ENCODE assay signal across 23 cellular contexts in the genomic region with DNA sequence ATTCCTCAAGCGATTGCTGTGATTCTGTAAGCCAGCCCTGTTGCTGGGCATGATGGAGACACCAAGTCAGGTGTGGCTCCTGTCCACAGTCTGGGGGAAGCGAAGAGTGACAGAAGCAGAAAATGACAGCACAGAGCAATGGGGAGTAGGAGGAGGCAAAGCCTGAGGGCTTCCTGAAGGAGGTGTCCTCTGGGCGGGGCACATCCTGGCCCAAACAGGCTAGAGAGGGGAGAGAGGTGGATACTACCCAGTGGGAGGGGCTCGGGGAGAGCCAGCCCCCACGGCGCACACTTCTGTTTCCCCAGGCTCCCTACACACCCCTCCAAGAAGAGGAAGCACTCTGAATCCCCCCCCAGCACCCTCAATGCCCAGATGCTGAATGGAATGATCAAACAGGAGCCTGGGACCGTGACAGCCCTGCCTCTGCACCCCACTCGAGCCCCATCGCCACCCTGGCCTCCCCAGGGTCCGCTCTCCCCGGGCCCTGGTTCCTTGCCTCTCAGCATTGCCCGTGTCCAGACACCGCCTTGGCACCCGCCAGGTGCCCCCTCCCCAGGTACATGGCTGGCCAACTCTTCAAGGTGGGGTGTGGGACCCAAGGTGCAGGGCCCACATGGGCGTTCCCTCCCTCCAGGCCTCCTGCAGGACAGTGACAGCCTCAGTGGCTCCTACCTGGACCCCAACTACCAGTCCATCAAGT. TPM values are rescaled to one million over a fixed set of nuclear protein-coding genes. Genes with fewer than 3 reads are reported as not detected.
DNase-seq lines count a peak whose midpoint lies in the region; ATAC-seq and TF ChIP-seq lines count a peak whose summit lies in the region.
"Had no signal": no experiment of that assay in that cellular context is flagged by ENCODE, and none has a peak within 500 bp of the region (broad histone marks: within the 10 kb centered on the region; RNA-seq: fewer than 3 reads in every experiment).

No MANE protein-coding gene starts in this region.

- no peaks in the 10 kb centered on the region for H3K4me1 ChIP-seq in esophagus squamous epithelium
- H3K4me1 ChIP-seq: parathyroid adenoma, sigmoid colon had no signal

- 75 to 79% methylated on average over 6 to 10 of the region's 15 CpGs for WGBS in esophagus squamous epithelium, 2 donors

- no peak for DNase-seq in activated naive CD4-positive, alpha-beta T cell treated with anti-CD3 and anti-CD28 coated beads, Interleukin-2, amount 10 ng/mL, durations not matched to agents 7 days and 5 days
- no peak for DNase-seq in activated naive CD4-positive, alpha-beta T cell (lab: John Stamatoyannopoulos, UW)
- DNase-seq in T-helper 17 cell (no peak), substantia nigra (lab: John Stamatoyannopoulos, UW) (no peak), esophagus squamous epithelium (lab: John Stamatoyannopoulos, UW) (no peak), osteocyte (ENCODE audit: extremely low spot score, unreplicated experiment) (no peak)
- DNase-seq: activated naive CD8-positive, alpha-beta T cell treated with anti-CD3 and anti-CD28 coated beads for 36 hours; effector memory CD8-positive, alpha-beta T cell; GOT3; kidney glomerular epithelial cell; NCI-H2171 treated with DMSO at 0.1 percent for 48 hours; NCI-H69; sigmoid colon; stimulated activated CD4-positive, alpha-beta T cell treated with anti-CD3 and anti-CD28 coated beads, Interleukin-15, amount 100 ng/mL, for 24 hours had no signal

- H3K36me3 ChIP-seq in esophagus squamous epithelium = no peaks in the 10 kb centered on the region
- H3K36me3 ChIP-seq: BLaER1, esophagus muscularis mucosa, gastroesophageal sphincter, sigmoid colon had no signal

- no peaks in the 10 kb centered on the region for H3K9me3 ChIP-seq in T-helper 17 cell (ENCODE audit: control insufficient read depth, low read length, poor library complexity, severe bottlenecking)
- H3K9me3 ChIP-seq in esophagus squamous epithelium = no peaks in the 10 kb centered on the region
- H3K9me3 ChIP-seq: BLaER1, esophagus muscularis mucosa, gastroesophageal sphincter, sigmoid colon had no signal

- H3K4me3 ChIP-seq in esophagus squamous epithelium = no peak overlapping the region
- H3K4me3 ChIP-seq: BLaER1, esophagus muscularis mucosa, gastroesophageal sphincter, sigmoid colon had no signal

- H3K27me3 ChIP-seq in layer of hippocampus (ENCODE audit: control insufficient read depth, insufficient read depth, low read length) (no peaks in the 10 kb centered on the region), esophagus squamous epithelium (peaks cover 0 to 10% (median 0%) of the 10 kb centered on the region in 4 donors)
- H3K27me3 ChIP-seq: BLaER1, esophagus muscularis mucosa, gastroesophageal sphincter had no signal

- peak overlapping the region; percentile 30 for H3K27ac Mint-ChIP-seq in activated naive CD4-positive, alpha-beta T cell treated with anti-CD3 and anti-CD28 coated beads, Interleukin-2, amount 10 ng/mL, durations not matched to agents 7 days and 5 days
- peak overlapping the region; percentile 67 for H3K27ac Mint-ChIP-seq in T-helper 17 cell
- H3K27ac Mint-ChIP-seq in osteocyte (ENCODE audit: unreplicated experiment) = no peak overlapping the region
- H3K27ac Mint-ChIP-seq: activated naive CD8-positive, alpha-beta T cell treated with anti-CD3 and anti-CD28 coated beads for 36 hours had no signal

- intact Hi-C loops in esophagus squamous epithelium (cut with DNase I) = no loop called here

- CTCF ChIA-PET in activated naive CD4-positive, alpha-beta T cell treated with anti-CD3 and anti-CD28 coated beads, Interleukin-2, amount 10 ng/mL, durations not matched to agents 7 days and 5 days (lab: Charles Lee) = no interaction called here

- ATAC-seq in T-helper 17 cell (no peak), HG02970 (IDR thresholded peaks at IDR 0.05; ENCODE audit: low FRiP score, unreplicated experiment) (no peak)
- ATAC-seq: effector memory CD8-positive, alpha-beta T cell; gastroesophageal sphincter; SK-N-SH treated with all-trans-retinoic acid at 6 μM for 48 hours had no signal

- no peaks in the 10 kb centered on the region for H3K9me3 Mint-ChIP-seq in activated naive CD4-positive, alpha-beta T cell treated with anti-CD3 and anti-CD28 coated beads, Interleukin-2, amount 10 ng/mL, durations not matched to agents 7 days and 5 days
- no peaks in the 10 kb centered on the region for H3K9me3 Mint-ChIP-seq in osteocyte (ENCODE audit: unreplicated experiment)
- H3K9me3 Mint-ChIP-seq: activated naive CD8-positive, alpha-beta T cell treated with anti-CD3 and anti-CD28 coated beads for 36 hours; activated T-helper 1 cell treated with anti-CD3 and anti-CD28 coated beads, Interleukin-12 subunit alpha, Interleukin-12 subunit beta, Interleukin-2, Interleukin-4 antibody, amounts not matched to agents 30 ng/mL and 10 ng/mL and 1 ng/mL, durations not matched to agents 14 hours and 24 hours and 36 hours; effector memory CD8-positive, alpha-beta T cell had no signal

- peak overlapping the region; percentile 8 for H3K27ac ChIP-seq in layer of hippocampus (ENCODE audit: low read depth, low read length)
- peak overlapping the region; percentile 80 for H3K27ac ChIP-seq in substantia nigra (ENCODE audit: low read depth, low read length, poor library complexity, severe bottlenecking)
- H3K27ac ChIP-seq in esophagus squamous epithelium = no peak overlapping the region
- H3K27ac ChIP-seq: esophagus muscularis mucosa, gastroesophageal sphincter, parathyroid adenoma, sigmoid colon had no signal

- no peak for TF ChIP-seq CTCF in esophagus squamous epithelium (IDR thresholded peaks at IDR 0.05)
- TF ChIP-seq CTCF in osteocyte (IDR thresholded peaks at IDR 0.05) = no peak

- H3K27me3 Mint-ChIP-seq in activated naive CD4-positive, alpha-beta T cell treated with anti-CD3 and anti-CD28 coated beads, Interleukin-2, amount 10 ng/mL, durations not matched to agents 7 days and 5 days = peaks cover 7% of the 10 kb centered on the region
- H3K27me3 Mint-ChIP-seq in T-helper 17 cell (no peaks in the 10 kb centered on the region), osteocyte (ENCODE audit: unreplicated experiment) (no peaks in the 10 kb centered on the region)
- H3K27me3 Mint-ChIP-seq: brain; effector memory CD8-positive, alpha-beta T cell had no signal

- H3K36me3 Mint-ChIP-seq in activated naive CD4-positive, alpha-beta T cell treated with anti-CD3 and anti-CD28 coated beads, Interleukin-2, amount 10 ng/mL, durations not matched to agents 7 days and 5 days = no peaks in the 10 kb centered on the region
- H3K36me3 Mint-ChIP-seq in T-helper 17 cell (ENCODE audit: low read depth) (no peaks in the 10 kb centered on the region), osteocyte (ENCODE audit: unreplicated experiment) (no peaks in the 10 kb centered on the region)
- H3K36me3 Mint-ChIP-seq: activated naive CD8-positive, alpha-beta T cell treated with anti-CD3 and anti-CD28 coated beads for 36 hours; brain had no signal

- H3K4me1 Mint-ChIP-seq in activated naive CD4-positive, alpha-beta T cell treated with anti-CD3 and anti-CD28 coated beads, Interleukin-2, amount 10 ng/mL, durations not matched to agents 7 days and 5 days = peaks cover 28% of the 10 kb centered on the region
- H3K4me1 Mint-ChIP-seq in T-helper 17 cell (peaks cover 15% of the 10 kb centered on the region), osteocyte (ENCODE audit: unreplicated experiment) (peaks cover 5% of the 10 kb centered on the region)
- H3K4me1 Mint-ChIP-seq: activated naive CD8-positive, alpha-beta T cell treated with anti-CD3 and anti-CD28 coated beads for 36 hours had no signal

- H3K4me3 Mint-ChIP-seq in activated naive CD4-positive, alpha-beta T cell treated with anti-CD3 and anti-CD28 coated beads, Interleukin-2, amount 10 ng/mL, durations not matched to agents 7 days and 5 days = no peak overlapping the region
- H3K4me3 Mint-ChIP-seq in T-helper 17 cell (peak overlapping the region; percentile 58), osteocyte (ENCODE audit: unreplicated experiment) (no peak overlapping the region)
- H3K4me3 Mint-ChIP-seq: activated naive CD8-positive, alpha-beta T cell treated with anti-CD3 and anti-CD28 coated beads for 36 hours; activated T-helper 1 cell treated with anti-CD3 and anti-CD28 coated beads, Interleukin-12 subunit alpha, Interleukin-12 subunit beta, Interleukin-2, Interleukin-4 antibody, amounts not matched to agents 30 ng/mL and 10 ng/mL and 1 ng/mL, durations not matched to agents 14 hours and 24 hours and 36 hours; brain had no signal

- no peak for TF ChIP-seq POLR2A in esophagus squamous epithelium (IDR thresholded peaks at IDR 0.05)

RNA-seq across cellular contexts. Expression of a gene that starts 18.9 kb away (rescaled TPM):
- 1 to 10 TPM in 1 of 2 donors, under 1 TPM in 1; 0.47 to 1.5 TPM for total RNA-seq in T-helper 17 cell
- total RNA-seq in esophagus squamous epithelium = under 1 TPM in 3 of 4 donors, not detected in 1; 0.09 to 0.95 (median 0.22) TPM
- total RNA-seq in osteocyte = 0.43 and 0.47 TPM in 2 replicates

RNA-seq across cellular contexts. Expression of a gene that starts 21.1 kb away (rescaled TPM):
- 10 to 100 TPM; 68.4 to 77.6 TPM for total RNA-seq in T-helper 17 cell
- total RNA-seq in esophagus squamous epithelium = 10 to 100 TPM; 32.3 to 54.2 (median 37.9) TPM
- total RNA-seq in osteocyte = 137 and 149 TPM in 2 replicates

RNA-seq across cellular contexts. Expression of a gene that starts 21.4 kb away (rescaled TPM):
- total RNA-seq in T-helper 17 cell (10 to 100 TPM in 1 of 2 donors, 1 to 10 TPM in 1; 9.7 to 13.0 TPM), esophagus squamous epithelium (10 to 100 TPM; 11.4 to 38.1 (median 23.5) TPM), osteocyte (19.5 and 19.8 TPM in 2 replicates)

RNA-seq across cellular contexts. Expression of a gene that starts 45.5 kb away (rescaled TPM):
- total RNA-seq in T-helper 17 cell (1 to 10 TPM; 1.2 to 4.6 TPM), esophagus squamous epithelium (1 to 10 TPM; 2.1 to 8.3 (median 7.1) TPM), osteocyte (73.1 and 76.0 TPM in 2 replicates)

RNA-seq across cellular contexts. Expression of a gene that starts 56.8 kb away (rescaled TPM):
- total RNA-seq in T-helper 17 cell (10 to 100 TPM in 1 of 2 donors, 1 to 10 TPM in 1; 5.2 to 15.7 TPM), esophagus squamous epithelium (10 to 100 TPM in 1 of 4 donors, 1 to 10 TPM in 3; 2.2 to 13.7 (median 6.8) TPM), osteocyte (193 and 207 TPM in 2 replicates)

Comparison
In these comparisons a context has a peak if more than half of its experiments do, and no peak if none do; other contexts are left out.
1. H3K27ac ChIP-seq: peak in layer of hippocampus (single experiment) and substantia nigra (single experiment); none in esophagus squamous epithelium (0 of 4).